ENCODE assay signal across 15 cellular contexts in genomic region chr14:91047174-91047753, GRCh38. TPM values are rescaled to one million over a fixed set of nuclear protein-coding genes. Genes with fewer than 3 reads are reported as not detected.
DNase-seq lines count a peak whose midpoint lies in the region; ATAC-seq and TF ChIP-seq lines count a peak whose summit lies in the region.
"Had no signal": no experiment of that assay in that cellular context is flagged by ENCODE, and none has a peak within 500 bp of the region (broad histone marks: within the 10 kb centered on the region; RNA-seq: fewer than 3 reads in every experiment).

No MANE protein-coding gene starts in this region.

- peaks cover 4 to 22% of the 10 kb centered on the region in 2 donors for H3K4me1 ChIP-seq in naive thymus-derived CD4-positive, alpha-beta T cell (ENCODE audit: control insufficient read depth in 2 of 2, insufficient read depth in 2 of 2, low read length in 2 of 2)
- H3K4me1 ChIP-seq in Karpas-422 (ENCODE audit: low read length) = peaks cover 16% of the 10 kb centered on the region
- H3K4me1 ChIP-seq: suprapubic skin had no signal

- no peaks in the 10 kb centered on the region for H3K36me3 ChIP-seq in naive thymus-derived CD4-positive, alpha-beta T cell (ENCODE audit: control insufficient read depth in 2 of 3, insufficient read depth in 3 of 3, low read length in 3 of 3)
- H3K36me3 ChIP-seq in Karpas-422 (ENCODE audit: insufficient read depth, low read length) = no peaks in the 10 kb centered on the region
- H3K36me3 ChIP-seq: neural progenitor cell, suprapubic skin had no signal

- no peaks in the 10 kb centered on the region for H3K27me3 ChIP-seq in naive thymus-derived CD4-positive, alpha-beta T cell (ENCODE audit: control insufficient read depth in 2 of 2, insufficient read depth in 2 of 2, low read length in 2 of 2)
- H3K27me3 ChIP-seq in Karpas-422 (ENCODE audit: low read length) (no peaks in the 10 kb centered on the region), dorsolateral prefrontal cortex (no peaks in the 10 kb centered on the region)
- H3K27me3 ChIP-seq: neural progenitor cell, suprapubic skin had no signal

- H3K4me3 Mint-ChIP-seq in activated T-helper 2 cell treated with anti-CD3 and anti-CD28 coated beads, Interferon-gamma antibody, Interleukin-2, Interleukin-4, amounts not matched to agents 10 μg/mL and 5 μg/mL and 100 μg/mL, durations not matched to agents 14 hours and 24 hours and 36 hours (ENCODE audit: low read depth) = no peak overlapping the region
- peak overlapping the region in 2 of 10 donors; percentile 1 to 18 for H3K4me3 Mint-ChIP-seq in naive thymus-derived CD4-positive, alpha-beta T cell
- H3K4me3 Mint-ChIP-seq: neural progenitor cell had no signal

- H3K9me2 ChIP-seq in Karpas-422 (replicated peaks; ENCODE audit: insufficient read depth, low read length) = no peaks in the 10 kb centered on the region

- no peak overlapping the region for H3K9ac ChIP-seq in Karpas-422 (ENCODE audit: low read length)
- H3K9ac ChIP-seq: KMS-11, neural progenitor cell had no signal

- peaks cover 54% of the 10 kb centered on the region for H4K20me1 ChIP-seq in Karpas-422 (ENCODE audit: insufficient read depth, low read depth, low read length)

- H3K4me2 ChIP-seq in Karpas-422 (ENCODE audit: low read depth, low read length, poor library complexity, severe bottlenecking) = no peak overlapping the region
- H3K4me2 ChIP-seq: KMS-11, neural progenitor cell had no signal

- H3K9me3 Mint-ChIP-seq in activated T-helper 2 cell treated with anti-CD3 and anti-CD28 coated beads, Interferon-gamma antibody, Interleukin-2, Interleukin-4, amounts not matched to agents 10 μg/mL and 5 μg/mL and 100 μg/mL, durations not matched to agents 14 hours and 24 hours and 36 hours = no peaks in the 10 kb centered on the region
- peaks cover 0 to 5% (median 0%) of the 10 kb centered on the region in 11 donors for H3K9me3 Mint-ChIP-seq in naive thymus-derived CD4-positive, alpha-beta T cell
- H3K9me3 Mint-ChIP-seq: neural progenitor cell had no signal

- POLR2A ChIA-PET in naive thymus-derived CD4-positive, alpha-beta T cell (lab: Charles Lee) = interaction anchor here (0.6 to 3.3 kb wide), 3 partner anchors 12 to 31 kb away, joined by 3 to 17 read pairs (median 3); partner anchors contain the start of gene RPS6KA5

- ATAC-seq in HG02798 (IDR thresholded peaks at IDR 0.05; ENCODE audit: poor library complexity, unreplicated experiment) = peak; percentile 80
- peak; percentile 63 for ATAC-seq in naive thymus-derived CD4-positive, alpha-beta T cell

- no peak overlapping the region for H3K4me3 ChIP-seq in naive thymus-derived CD4-positive, alpha-beta T cell (ENCODE audit: low read length)
- H3K4me3 ChIP-seq in Karpas-422 (ENCODE audit: low read length) (no peak overlapping the region), dorsolateral prefrontal cortex (no peak overlapping the region)
- H3K4me3 ChIP-seq: coronary artery, neural progenitor cell, suprapubic skin had no signal

- no peaks in the 10 kb centered on the region for H3K9me3 ChIP-seq in naive thymus-derived CD4-positive, alpha-beta T cell (ENCODE audit: control insufficient read depth in 2 of 3, low read length in 3 of 3)
- H3K9me3 ChIP-seq in Karpas-422 (ENCODE audit: low read length) = no peaks in the 10 kb centered on the region
- H3K9me3 ChIP-seq: suprapubic skin had no signal

- H3K36me3 Mint-ChIP-seq in activated T-helper 2 cell treated with anti-CD3 and anti-CD28 coated beads, Interferon-gamma antibody, Interleukin-2, Interleukin-4, amounts not matched to agents 10 μg/mL and 5 μg/mL and 100 μg/mL, durations not matched to agents 14 hours and 24 hours and 36 hours (ENCODE audit: low read depth) = peaks cover 10% of the 10 kb centered on the region
- H3K36me3 Mint-ChIP-seq in naive thymus-derived CD4-positive, alpha-beta T cell = peaks cover 0 to 17% (median 7%) of the 10 kb centered on the region in 5 donors
- H3K36me3 Mint-ChIP-seq: neural progenitor cell had no signal

- peaks cover 37% of the 10 kb centered on the region for H3K4me1 Mint-ChIP-seq in activated T-helper 2 cell treated with anti-CD3 and anti-CD28 coated beads, Interferon-gamma antibody, Interleukin-2, Interleukin-4, amounts not matched to agents 10 μg/mL and 5 μg/mL and 100 μg/mL, durations not matched to agents 14 hours and 24 hours and 36 hours (ENCODE audit: low read depth)
- H3K4me1 Mint-ChIP-seq in naive thymus-derived CD4-positive, alpha-beta T cell = peaks cover 26 to 52% (median 49%) of the 10 kb centered on the region in 7 donors

- H2AFZ ChIP-seq in Karpas-422 (ENCODE audit: low read length) = no peak overlapping the region
- H2AFZ ChIP-seq: neural progenitor cell had no signal

- CTCF ChIA-PET in naive thymus-derived CD4-positive, alpha-beta T cell (lab: Charles Lee) = no interaction called here

- peak; percentile 3 for DNase-seq in EH (ENCODE audit: low read depth)
- no peak for DNase-seq in activated T-helper 2 cell treated with anti-CD3 and anti-CD28 coated beads, Interferon-gamma antibody, Interleukin-2, Interleukin-4, amounts not matched to agents 10 μg/mL and 5 μg/mL and 100 μg/mL, durations not matched to agents 14 hours and 24 hours and 36 hours (ENCODE audit: low spot score)
- DNase-seq in naive thymus-derived CD4-positive, alpha-beta T cell = no peak
- DNase-seq in Karpas-422 = no peak
- DNase-seq in T-helper 9 cell = no peak
- no peak for DNase-seq in dorsolateral prefrontal cortex
- no peak for DNase-seq in cardiac septum (ENCODE audit: low spot score)
- DNase-seq: activated CD4-positive, alpha-beta T cell treated with anti-CD3 and anti-CD28 coated beads, Interleukin-2, amount 50 U/mL, for 48 hours; NCI-H187; NCI-H774 had no signal

- no peak overlapping the region for H3K27ac ChIP-seq in naive thymus-derived CD4-positive, alpha-beta T cell (ENCODE audit: low read depth, low read length)
- H3K27ac ChIP-seq in Karpas-422 (ENCODE audit: low read length) = no peak overlapping the region
- H3K27ac ChIP-seq in dorsolateral prefrontal cortex = no peak overlapping the region
- H3K27ac ChIP-seq: coronary artery, KMS-11, neural progenitor cell, suprapubic skin had no signal

- H3K27ac Mint-ChIP-seq in activated T-helper 2 cell treated with anti-CD3 and anti-CD28 coated beads, Interferon-gamma antibody, Interleukin-2, Interleukin-4, amounts not matched to agents 10 μg/mL and 5 μg/mL and 100 μg/mL, durations not matched to agents 14 hours and 24 hours and 36 hours = peak overlapping the region; percentile 0
- peak overlapping the region in 1 of 9 donors; percentile 20 for H3K27ac Mint-ChIP-seq in naive thymus-derived CD4-positive, alpha-beta T cell
- H3K27ac Mint-ChIP-seq: neural progenitor cell had no signal

- no peak for TF ChIP-seq CTCF in dorsolateral prefrontal cortex (IDR thresholded peaks at IDR 0.05 in 54 of 56, conservative IDR thresholded peaks at IDR 0.05 in 2 of 56; ENCODE audit: low read depth in 1 of 56, partially characterized antibody in 56 of 56)

- no peaks in the 10 kb centered on the region for H3K27me3 Mint-ChIP-seq in activated T-helper 2 cell treated with anti-CD3 and anti-CD28 coated beads, Interferon-gamma antibody, Interleukin-2, Interleukin-4, amounts not matched to agents 10 μg/mL and 5 μg/mL and 100 μg/mL, durations not matched to agents 14 hours and 24 hours and 36 hours (ENCODE audit: low read depth)
- no peaks in the 10 kb centered on the region for H3K27me3 Mint-ChIP-seq in naive thymus-derived CD4-positive, alpha-beta T cell

- intact Hi-C loops in activated T-helper 2 cell treated with anti-CD3 and anti-CD28 coated beads, Interferon-gamma antibody, Interleukin-2, Interleukin-4, amounts not matched to agents 10 μg/mL and 5 μg/mL and 100 μg/mL, durations not matched to agents 14 hours and 24 hours and 36 hours (cut with micrococcal nuclease) = no loop called here
- intact Hi-C loops in naive thymus-derived CD4-positive, alpha-beta T cell (cut with micrococcal nuclease) = no loop called here
- intact Hi-C loops in dorsolateral prefrontal cortex (cut with DNase I) = no loop called here
- intact Hi-C loops in cardiac septum (cut with DNase I) = no loop called here

- no peaks in the 10 kb centered on the region for H3K79me2 ChIP-seq in Karpas-422 (ENCODE audit: low read length)

RNA-seq across cellular contexts. Expression of gene RPS6KA5, which starts 13.2 kb away (rescaled TPM):
- 20.5 and 21.4 TPM in 2 replicates for total RNA-seq in activated T-helper 2 cell treated with anti-CD3 and anti-CD28 coated beads, Interferon-gamma antibody, Interleukin-2, Interleukin-4, amounts not matched to agents 10 μg/mL and 5 μg/mL and 100 μg/mL, durations not matched to agents 14 hours and 24 hours and 36 hours
- total RNA-seq in naive thymus-derived CD4-positive, alpha-beta T cell = 10 to 100 TPM; 31.9 to 43.5 (median 34.3) TPM
- polyA plus RNA-seq in naive thymus-derived CD4-positive, alpha-beta T cell = 10 to 100 TPM; 17.7 to 26.8 TPM
- 5.5 and 7.8 TPM in 2 replicates for total RNA-seq in Karpas-422 (2014; rRNA removed; shearing (Covaris generic); ENCODE audit: low replicate concordance)
- total RNA-seq in dorsolateral prefrontal cortex = 10 to 100 TPM; 24.8 to 54.3 (median 39.0) TPM
- total RNA-seq in cardiac septum = 3.8 TPM
